ENCODE assay signal across 8 cellular contexts in the genomic region with DNA sequence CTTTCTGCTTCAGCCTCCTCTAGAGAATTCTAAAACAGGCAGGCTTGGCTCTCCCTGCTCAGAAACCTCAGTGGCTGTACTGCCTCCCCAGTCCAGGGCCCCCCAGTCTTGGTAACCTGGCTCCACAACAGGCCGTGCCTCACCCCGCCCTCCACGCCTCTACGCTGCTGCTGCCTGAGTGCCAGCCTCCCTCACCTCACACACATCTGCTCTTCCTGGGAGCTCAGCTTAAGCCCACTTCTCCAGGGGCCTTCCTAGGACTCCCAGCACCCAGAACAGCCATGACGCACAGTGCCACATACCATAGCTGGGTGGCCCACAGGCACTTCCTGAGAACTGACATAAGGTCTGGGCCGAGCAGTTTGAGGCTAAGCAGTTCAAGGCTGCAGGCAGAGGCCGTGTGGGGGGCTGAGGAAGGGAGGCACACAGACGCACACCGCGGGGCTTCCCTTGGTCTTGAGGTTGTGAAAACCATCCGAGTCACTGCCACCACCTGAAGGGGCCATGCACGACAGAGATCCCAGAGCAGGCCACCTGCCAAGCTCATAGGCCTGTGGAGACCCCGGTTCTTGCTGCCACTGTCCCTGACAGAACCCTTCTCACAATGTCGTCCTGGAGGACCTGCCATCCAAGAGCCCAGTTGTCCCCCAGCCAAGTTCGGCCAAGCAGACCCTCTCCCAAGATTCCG. TPM values are rescaled to one million over a fixed set of nuclear protein-coding genes. Genes with fewer than 3 reads are reported as not detected.
DNase-seq lines count a peak whose midpoint lies in the region; ATAC-seq and TF ChIP-seq lines count a peak whose summit lies in the region.

No MANE protein-coding gene starts in this region.

- H3K4me1 ChIP-seq in fibroblast of lung (ENCODE audit: control insufficient read depth, extremely low read depth, insufficient read depth, low read length) (peaks cover 7% of the 10 kb centered on the region), rectal smooth muscle tissue (ENCODE audit: control insufficient read depth, insufficient read depth, low read length) (peaks cover 39% of the 10 kb centered on the region)

- H3K27ac ChIP-seq in fibroblast of lung (ENCODE audit: insufficient read depth, low read length) (peak overlapping the region; percentile 63), rectal smooth muscle tissue (ENCODE audit: low read depth, low read length) (peak overlapping the region; percentile 85)

- peaks cover 67% of the 10 kb centered on the region for H3K27me3 Mint-ChIP-seq in HFFc6 (ENCODE audit: insufficient read depth)

- H3K36me3 ChIP-seq in fibroblast of lung (ENCODE audit: control insufficient read depth, insufficient read depth, low read length) (peaks cover 46% of the 10 kb centered on the region), rectal smooth muscle tissue (ENCODE audit: control insufficient read depth, insufficient read depth, low read length) (peaks cover 21% of the 10 kb centered on the region)

- peaks cover 3% of the 10 kb centered on the region for H4K20me1 ChIP-seq in fibroblast of lung (ENCODE audit: control insufficient read depth, extremely low read depth, insufficient read depth, low read length)

- TF ChIP-seq CTCF in HFFc6 (IDR thresholded peaks at IDR 0.05) (no peak), fibroblast of lung (conservative IDR thresholded peaks at IDR 0.05 in 1 of 2, IDR thresholded peaks at IDR 0.05 in 1 of 2; ENCODE audit: low read depth in 1 of 2, low read length in 2 of 2) (no peak)

- H3K4me3 ChIP-seq in fibroblast of lung (replicated peaks in 1 of 4; ENCODE audit: control extremely low read depth in 1 of 4, insufficient read depth in 1 of 4, low read depth in 3 of 4, low read length in 4 of 4), result no peak overlapping the region
- H3K4me3 ChIP-seq in rectal smooth muscle tissue (ENCODE audit: low read length), result no peak overlapping the region

- no peaks in the 10 kb centered on the region for H3K27me3 ChIP-seq in fibroblast of lung (ENCODE audit: control insufficient read depth, insufficient read depth, low read length)
- no peaks in the 10 kb centered on the region for H3K27me3 ChIP-seq in rectal smooth muscle tissue (ENCODE audit: control insufficient read depth, insufficient read depth, low read length)

- H3K27ac Mint-ChIP-seq in HFFc6, result peak overlapping the region; percentile 96

- ATAC-seq in GM19452 (IDR thresholded peaks at IDR 0.05; ENCODE audit: unreplicated experiment), result no peak
- no peak for ATAC-seq in HG03342 (IDR thresholded peaks at IDR 0.05; ENCODE audit: unreplicated experiment)

- peak overlapping the region; percentile 60; the same call in 1 of the 2 replicates for H3K4me3 Mint-ChIP-seq in HFFc6

- peaks cover 7% of the 10 kb centered on the region for H3K36me3 Mint-ChIP-seq in HFFc6 (ENCODE audit: low read depth)

- H2AFZ ChIP-seq in fibroblast of lung (ENCODE audit: low read length), result no peak overlapping the region

- no peak overlapping the region for H3K4me2 ChIP-seq in fibroblast of lung (ENCODE audit: extremely low read depth, insufficient read depth, low read length)

- no peaks in the 10 kb centered on the region for H3K9me3 ChIP-seq in fibroblast of lung (ENCODE audit: control insufficient read depth, insufficient read depth, low read depth, low read length)

- no peaks in the 10 kb centered on the region for H3K79me2 ChIP-seq in fibroblast of lung (ENCODE audit: control insufficient read depth, insufficient read depth, low read length)

- peak overlapping the region; percentile 1 for H3K9ac ChIP-seq in fibroblast of lung (ENCODE audit: insufficient read depth, low read length)
- no peak overlapping the region for H3K9ac ChIP-seq in rectal smooth muscle tissue (ENCODE audit: low read length)

- peaks cover 10% of the 10 kb centered on the region for H3K4me1 Mint-ChIP-seq in HFFc6 (ENCODE audit: low read depth)

- peaks cover 10% of the 10 kb centered on the region; the same call in 1 of the 2 replicates for H3K9me3 Mint-ChIP-seq in HFFc6

- DNase-seq in HFFc6 (peak; percentile 59), fibroblast of lung (ENCODE audit: low read depth in 2 of 2) (peak; percentile 57 to 65), NCI-H82 (lab: John Stamatoyannopoulos, UW) (no peak), 8988T (no peak)
- DNase-seq in activated CD8-positive, alpha-beta memory T cell treated with anti-CD3 and anti-CD28 coated beads, Interleukin-2, amount 50 U/mL, for 24 hours (ENCODE audit: extremely low read depth), result peak; percentile 10

RNA-seq across cellular contexts. Expression of gene DSTN, which starts 42.6 kb away (rescaled TPM):
- 100 to 1,000 TPM; 497 to 624 (median 521) TPM for total RNA-seq in HFFc6 (2021; fragmentation: NEBNext Ultra II Directional; extraction: Animal tissue kit (Norgen Biotek cat#: 25700))
- 249 and 289 TPM in 2 replicates for total RNA-seq in fibroblast of lung
- 276 and 737 TPM in 2 replicates for polyA plus RNA-seq in fibroblast of lung
- polyA plus RNA-seq in fibroblast of lung (2012), result 439 and 919 TPM in 2 replicates
- 5.4 and 10.3 TPM in 2 replicates for polyA minus RNA-seq in fibroblast of lung (ENCODE audit: low replicate concordance)

Comparison
In these comparisons a context has a peak if more than half of its experiments do, and no peak if none do; other contexts are left out.
1. DNase-seq: peak in HFFc6 (single experiment), activated CD8-positive, alpha-beta memory T cell treated with anti-CD3 and anti-CD28 coated beads, Interleukin-2, amount 50 U/mL, for 24 hours (single experiment) and fibroblast of lung (2 of 2); none in NCI-H82 (single experiment) and 8988T (single experiment).